8 cellular contexts compared by ENCODE assay signal in the genomic region with DNA sequence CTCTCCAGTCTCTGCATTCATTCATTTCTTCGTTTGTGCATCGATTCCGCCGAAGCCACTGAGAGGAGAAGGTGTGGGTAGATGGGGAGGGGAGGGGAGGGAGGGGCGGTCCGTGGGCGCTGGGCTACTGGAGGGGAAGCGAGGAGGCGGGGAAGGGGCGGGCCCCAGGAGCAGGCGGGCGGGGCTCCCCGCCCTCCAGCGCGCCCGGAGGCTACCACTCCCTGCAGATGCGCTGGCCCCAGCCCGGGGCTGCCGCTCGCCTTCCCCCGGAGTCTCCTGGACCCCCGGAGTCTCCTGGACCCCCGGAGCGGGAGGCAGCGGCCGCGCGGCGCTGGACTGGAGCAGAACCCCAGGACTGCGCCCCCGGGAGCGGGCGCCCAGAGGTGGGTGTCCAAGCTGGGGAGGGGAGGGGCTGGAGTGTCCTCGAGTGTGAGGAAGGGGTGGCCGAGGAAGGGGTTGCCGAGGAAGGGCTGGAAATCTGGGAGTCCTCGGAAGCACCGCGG.
DNase-seq lines count a peak whose midpoint lies in the region; ATAC-seq, FAIRE-seq and TF ChIP-seq lines count a peak whose summit lies in the region.

No MANE protein-coding gene starts in this region.

- H3K36me3 ChIP-seq in bronchial epithelial cell (ENCODE audit: control insufficient read depth, insufficient read depth, low read length) (no peaks in the 10 kb centered on the region), kidney epithelial cell (ENCODE audit: control insufficient read depth, insufficient read depth, low read length) (no peaks in the 10 kb centered on the region)

- DNase-seq in NCI-H146 treated with DMSO at 0.1 percent for 48 hours (lab: John Stamatoyannopoulos, UW; ENCODE audit: unreplicated experiment) (peak; percentile 62), bronchial epithelial cell (ENCODE audit: low read depth) (peak; percentile 52), kidney epithelial cell (ENCODE audit: low read depth) (no peak), occipital lobe (lab: John Stamatoyannopoulos, UW) (no peak)
- peak; percentile 42 to 83 (median 57) for DNase-seq in stimulated activated CD4-positive, alpha-beta T cell treated with anti-CD3 and anti-CD28 coated beads, Interleukin-1b, Interleukin-23, amount 100 ng/mL, for 24 hours (ENCODE audit: low read depth in 4 of 4, low spot score in 1 of 4)

- H3K4me3 ChIP-seq in WI38 (ENCODE audit: low read depth, low read length) = peak overlapping the region; percentile 98
- H3K4me3 ChIP-seq in bronchial epithelial cell (ENCODE audit: low read depth, low read length) = peak overlapping the region; percentile 60
- H3K4me3 ChIP-seq in kidney epithelial cell (ENCODE audit: low read depth, low read length) = peak overlapping the region; percentile 79

- TF ChIP-seq CTCF in WI38 (IDR thresholded peaks at IDR 0.05; ENCODE audit: low read depth, low read length) (no peak), bronchial epithelial cell (IDR thresholded peaks at IDR 0.05; ENCODE audit: insufficient read depth, low read length, severe bottlenecking) (no peak), kidney epithelial cell (IDR thresholded peaks at IDR 0.05; ENCODE audit: insufficient read depth, low read length, poor library complexity, severe bottlenecking) (no peak)

- H3K27me3 ChIP-seq in bronchial epithelial cell (ENCODE audit: control insufficient read depth, insufficient read depth, low read length) (no peaks in the 10 kb centered on the region), kidney epithelial cell (ENCODE audit: control insufficient read depth, insufficient read depth, low read length) (no peaks in the 10 kb centered on the region)

- no peak for FAIRE-seq in bronchial epithelial cell (lab: Jason Lieb, UNC)

- ATAC-seq in GM18499 (IDR thresholded peaks at IDR 0.05; ENCODE audit: insufficient read depth, unreplicated experiment) (peak; percentile 29), HG02642 (IDR thresholded peaks at IDR 0.05; ENCODE audit: poor library complexity, unreplicated experiment) (peak; percentile 82)

Comparison
In these comparisons a context has a peak if more than half of its experiments do, and no peak if none do; other contexts are left out.
1. DNase-seq: peak in NCI-H146 treated with DMSO at 0.1 percent for 48 hours (single experiment), bronchial epithelial cell (single experiment) and stimulated activated CD4-positive, alpha-beta T cell treated with anti-CD3 and anti-CD28 coated beads, Interleukin-1b, Interleukin-23, amount 100 ng/mL, for 24 hours (4 of 4); none in kidney epithelial cell (single experiment) and occipital lobe (single experiment).
2. Peak in every context shown above with its lines, with median percentiles within 50 percentile points of each other: H3K4me3 ChIP-seq.